ENCODE assay signal across 8 cellular contexts in the genomic region with DNA sequence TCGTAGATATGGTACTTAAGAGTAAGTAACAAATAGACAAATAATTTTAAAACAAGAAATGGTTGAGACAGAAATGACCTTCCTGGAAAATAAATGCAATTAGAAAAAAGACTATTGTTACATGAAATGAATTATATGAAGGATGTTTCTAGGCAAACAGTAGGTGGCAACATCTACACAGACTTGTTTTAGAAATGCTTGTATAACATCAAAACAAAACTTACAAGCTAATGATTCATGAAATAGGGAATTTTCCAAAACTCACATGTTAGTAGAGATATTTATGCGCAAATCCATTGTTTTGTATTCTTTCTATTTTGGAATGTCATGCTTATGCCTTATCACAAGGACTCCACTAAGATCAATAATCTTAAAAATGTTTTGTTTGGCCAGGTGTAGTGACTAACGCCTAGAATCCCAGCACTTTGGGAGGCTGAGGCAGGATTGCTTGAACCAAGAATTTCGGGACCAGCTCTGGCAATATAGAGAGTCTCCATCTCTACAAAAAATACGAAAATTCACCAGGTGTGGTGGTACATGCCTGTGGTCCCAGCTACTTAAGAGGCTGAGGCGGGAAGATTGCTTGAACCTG. TPM values are rescaled to one million over a fixed set of nuclear protein-coding genes. Genes with fewer than 3 reads are reported as not detected.
A peak's percentile ranks its signal among the peaks of the same experiment; 100 is the strongest.
DNase-seq lines count a peak whose midpoint lies in the region; ATAC-seq and TF ChIP-seq lines count a peak whose summit lies in the region.

No MANE protein-coding gene starts in this region.

- intact Hi-C loops in dorsolateral prefrontal cortex (cut with DNase I), result loop anchor here (2.0 to 10.0 kb wide), 6 partner anchors 221 to 450 kb away; partner anchors contain the start of genes LOC128125822 (in 2 of the 2), PTP4A1 (in 2 of the 2) and PHF3 (in 1 of the 2)
- intact Hi-C loops in prostate gland (cut with DNase I), result loop anchor here (5.0 to 10.0 kb wide), 2 partner anchors 243 to 410 kb away; no protein-coding TSS in a partner anchor

- peak overlapping the region; percentile 58 for H3K4me2 ChIP-seq in MM.1S (ENCODE audit: low read depth, low read length)

- H3K9me2 ChIP-seq in MM.1S (replicated peaks; ENCODE audit: insufficient read depth, low read length), result no peaks in the 10 kb centered on the region

- H3K27ac Mint-ChIP-seq in activated T-cell treated with anti-CD3 and anti-CD28 coated beads, Interleukin-2, amount 50 U/mL, for 72 hours, result no peak overlapping the region
- no peak overlapping the region for H3K27ac Mint-ChIP-seq in activated T-cell treated with anti-CD3 and anti-CD28 coated beads, Interleukin-2, amount 50 U/mL, for 24 hours

- 65% methylated on average over 6 of the region's 6 CpGs for WGBS in prostate gland

- H3K27me3 ChIP-seq in MM.1S (replicated peaks; ENCODE audit: insufficient read depth, low read length) (no peaks in the 10 kb centered on the region), dorsolateral prefrontal cortex (peaks cover 0 to 3% (median 0%) of the 10 kb centered on the region in 45 donors), prostate gland (replicated peaks; ENCODE audit: insufficient read depth) (no peaks in the 10 kb centered on the region)

- no peaks in the 10 kb centered on the region for H3K36me3 Mint-ChIP-seq in activated T-cell treated with anti-CD3 and anti-CD28 coated beads, Interleukin-2, amount 50 U/mL, for 72 hours (ENCODE audit: insufficient read depth in 2 of 2)
- H3K36me3 Mint-ChIP-seq in activated T-cell treated with anti-CD3 and anti-CD28 coated beads, Interleukin-2, amount 50 U/mL, for 24 hours (ENCODE audit: low read depth), result no peaks in the 10 kb centered on the region

- H3K4me1 Mint-ChIP-seq in activated T-cell treated with anti-CD3 and anti-CD28 coated beads, Interleukin-2, amount 50 U/mL, for 72 hours (ENCODE audit: low read depth), result peaks cover 5% of the 10 kb centered on the region
- H3K4me1 Mint-ChIP-seq in activated T-cell treated with anti-CD3 and anti-CD28 coated beads, Interleukin-2, amount 50 U/mL, for 24 hours (ENCODE audit: low read depth), result peaks cover 8% of the 10 kb centered on the region

- H3K36me3 ChIP-seq in MM.1S (replicated peaks; ENCODE audit: insufficient read depth, low read length), result no peaks in the 10 kb centered on the region
- H3K36me3 ChIP-seq in prostate gland, result no peaks in the 10 kb centered on the region

- TF ChIP-seq CTCF in MM.1S (IDR thresholded peaks at IDR 0.05; ENCODE audit: low read length), result peak; percentile 45
- TF ChIP-seq CTCF in dorsolateral prefrontal cortex (IDR thresholded peaks at IDR 0.05 in 54 of 56, conservative IDR thresholded peaks at IDR 0.05 in 2 of 56; ENCODE audit: low read depth in 1 of 56, partially characterized antibody in 56 of 56), result peak in 55 of 56 donors; percentile 18 to 75 (median 56)
- TF ChIP-seq CTCF in prostate gland (IDR thresholded peaks at IDR 0.05), result peak in 3 of 4 experiments; percentile 8 to 59 (median 43)

- no peaks in the 10 kb centered on the region for H3K9me3 Mint-ChIP-seq in activated T-cell treated with anti-CD3 and anti-CD28 coated beads, Interleukin-2, amount 50 U/mL, for 72 hours
- H3K9me3 Mint-ChIP-seq in activated T-cell treated with anti-CD3 and anti-CD28 coated beads, Interleukin-2, amount 50 U/mL, for 24 hours, result peaks cover 5% of the 10 kb centered on the region

- H3K27me3 Mint-ChIP-seq in activated T-cell treated with anti-CD3 and anti-CD28 coated beads, Interleukin-2, amount 50 U/mL, for 72 hours (ENCODE audit: low read depth), result peaks cover 23% of the 10 kb centered on the region
- H3K27me3 Mint-ChIP-seq in activated T-cell treated with anti-CD3 and anti-CD28 coated beads, Interleukin-2, amount 50 U/mL, for 24 hours, result peaks cover 8% of the 10 kb centered on the region

- H3K4me3 ChIP-seq in MM.1S (ENCODE audit: low read length), result no peak overlapping the region
- no peak overlapping the region for H3K4me3 ChIP-seq in dorsolateral prefrontal cortex
- no peak overlapping the region for H3K4me3 ChIP-seq in prostate gland

- H3K4me3 Mint-ChIP-seq in activated T-cell treated with anti-CD3 and anti-CD28 coated beads, Interleukin-2, amount 50 U/mL, for 72 hours, result peak overlapping the region; percentile 46 to 73
- no peak overlapping the region for H3K4me3 Mint-ChIP-seq in activated T-cell treated with anti-CD3 and anti-CD28 coated beads, Interleukin-2, amount 50 U/mL, for 24 hours

- no peak for DNase-seq in activated T-cell treated with anti-CD3 and anti-CD28 coated beads, Interleukin-2, amount 50 U/mL, for 72 hours
- DNase-seq in activated T-cell treated with anti-CD3 and anti-CD28 coated beads, Interleukin-2, amount 50 U/mL, for 24 hours, result no peak
- peak; percentile 71 for DNase-seq in HCEC 1CT
- DNase-seq in MM.1S, result peak; percentile 31
- no peak for DNase-seq in dorsolateral prefrontal cortex
- DNase-seq in prostate gland (ENCODE audit: low spot score), result no peak
- DNase-seq in central memory CD4-positive, alpha-beta T cell, result no peak
- DNase-seq in activated T-cell treated with anti-CD3 and anti-CD28 coated beads, Interleukin-2, amount 50 U/mL, for 1 hour, result no peak

- no peak for TF ChIP-seq POLR2A in prostate gland (IDR thresholded peaks at IDR 0.05)

- H3K79me2 ChIP-seq in MM.1S (ENCODE audit: low read length), result no peaks in the 10 kb centered on the region

- peaks cover 8% of the 10 kb centered on the region; the same call in 1 of the 2 replicates for H3F3A ChIP-seq in MM.1S (ENCODE audit: insufficient read depth, low read length)

- no peak for ATAC-seq in activated T-cell treated with anti-CD3 and anti-CD28 coated beads, Interleukin-2, amount 50 U/mL, for 72 hours (replicated peaks in 1 of 2)

- H2AFZ ChIP-seq in MM.1S (ENCODE audit: low read length), result no peak overlapping the region

- H3K9me3 ChIP-seq in MM.1S (replicated peaks; ENCODE audit: insufficient read depth, low read length) (no peaks in the 10 kb centered on the region), prostate gland (no peaks in the 10 kb centered on the region)

- no peak overlapping the region for H3K9ac ChIP-seq in MM.1S (ENCODE audit: low read length)

- no peak overlapping the region for H3K27ac ChIP-seq in MM.1S (ENCODE audit: low read length)
- H3K27ac ChIP-seq in dorsolateral prefrontal cortex, result peak overlapping the region in 1 of 59 donors; percentile 11
- H3K27ac ChIP-seq in prostate gland, result no peak overlapping the region

- H3K4me1 ChIP-seq in MM.1S (ENCODE audit: low read length) (peaks cover 8% of the 10 kb centered on the region), prostate gland (replicated peaks) (no peaks in the 10 kb centered on the region)

- no peaks in the 10 kb centered on the region for H4K20me1 ChIP-seq in MM.1S (ENCODE audit: insufficient read depth, low read length)

RNA-seq across cellular contexts. Expression of gene LGSN, which starts 32.3 kb away (rescaled TPM):
- total RNA-seq in activated T-cell treated with anti-CD3 and anti-CD28 coated beads, Interleukin-2, amount 50 U/mL, for 72 hours, result under 1 TPM in 1 of 2 donors, not detected in 1; 0.32 TPM
- under 1 TPM in 14 of 120 experiments, not detected in 106; 0.09 to 0.51 (median 0.24) TPM for total RNA-seq in dorsolateral prefrontal cortex
- total RNA-seq in prostate gland, result not detected

Comparison
In these comparisons a context has a peak if more than half of its experiments do, and no peak if none do; other contexts are left out.
1. DNase-seq: peak in HCEC 1CT (single experiment) and MM.1S (single experiment); none in activated T-cell treated with anti-CD3 and anti-CD28 coated beads, Interleukin-2, amount 50 U/mL, for 72 hours (0 of 2), activated T-cell treated with anti-CD3 and anti-CD28 coated beads, Interleukin-2, amount 50 U/mL, for 24 hours (single experiment), dorsolateral prefrontal cortex (0 of 10), prostate gland (single experiment), central memory CD4-positive, alpha-beta T cell (single experiment) and activated T-cell treated with anti-CD3 and anti-CD28 coated beads, Interleukin-2, amount 50 U/mL, for 1 hour (single experiment).
2. Peak in every context shown above with its lines, with median percentiles within 50 percentile points of each other: CTCF ChIP-seq.